22 cellular contexts compared by ENCODE assay signal in the genomic region with DNA sequence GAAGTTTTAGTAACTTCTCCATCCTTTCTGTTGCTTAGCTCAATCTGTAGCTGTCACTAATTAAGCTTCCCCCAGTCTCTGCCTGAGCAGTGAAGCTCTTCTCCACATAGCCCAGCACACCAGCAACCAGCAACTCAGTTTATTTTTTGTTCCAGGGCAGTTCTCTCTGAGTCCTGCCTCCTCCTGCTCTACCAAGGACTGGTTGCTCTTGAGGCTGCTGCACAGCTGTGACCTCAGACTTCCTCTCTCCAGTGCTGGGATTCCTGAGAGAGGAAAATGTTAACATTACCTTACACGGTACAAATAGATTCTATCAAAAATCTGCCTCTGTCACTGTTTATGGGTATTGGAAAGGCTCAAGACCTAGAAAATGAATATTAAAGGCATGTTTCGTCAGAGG.
"Had no signal": no experiment of that assay in that cellular context is flagged by ENCODE, and none has a peak within 500 bp of the region (broad histone marks: within the 10 kb centered on the region; RNA-seq: fewer than 3 reads in every experiment).

No MANE protein-coding gene starts in this region.

- H3K36me3 ChIP-seq: MG63, WERI-Rb-1 had no signal

- H3K9ac ChIP-seq: KMS-11 had no signal

- H3K27me3 ChIP-seq: MG63 had no signal

- H3K27ac ChIP-seq: KMS-11, PC-9, SK-N-MC, WERI-Rb-1 had no signal

- ATAC-seq: activated CD4-positive, alpha-beta T cell treated with anti-CD3 and anti-CD28 coated beads for 36 hours; activated CD8-positive, alpha-beta T cell treated with anti-CD3 and anti-CD28 coated beads for 36 hours; activated T-cell treated with anti-CD3 and anti-CD28 coated beads, Interleukin-2, amount 50 U/mL, for 72 hours had no signal

- H3K9me3 ChIP-seq: MG63 had no signal

- DNase-seq: activated CD4-positive, alpha-beta T cell treated with anti-CD3 and anti-CD28 coated beads for 36 hours; activated CD4-positive, alpha-beta T cell treated with anti-CD3 and anti-CD28 coated beads, Interleukin-2, amount 50 U/mL, for 1 hour; activated CD8-positive, alpha-beta memory T cell treated with anti-CD3 and anti-CD28 coated beads, Interleukin-2, amount 50 U/mL, for 4 hours; activated CD8-positive, alpha-beta T cell treated with anti-CD3 and anti-CD28 coated beads for 36 hours; activated gamma-delta T cell treated with Interleukin-2 at 50 U/mL for 16 hours; activated naive CD4-positive, alpha-beta T cell treated with anti-CD3 and anti-CD28 coated beads, Interleukin-2, amount 10 ng/mL, durations not matched to agents 7 days and 5 days; activated naive CD8-positive, alpha-beta T cell treated with anti-CD3 and anti-CD28 coated beads for 36 hours; activated T-cell treated with anti-CD3 and anti-CD28 coated beads, Interleukin-2, amount 50 U/mL, for 72 hours; caudate nucleus; MG63; NCI-H1105; NCI-H1436; NCI-H1694 treated with DMSO at 0.1 percent for 48 hours; NCI-H2029 treated with DMSO at 0.1 percent for 48 hours; NCI-H345; NCI-H510A; NCI-H526 treated with DMSO at 0.1 percent for 48 hours; PC-9; T-helper 1 cell; WERI-Rb-1 had no signal

- H3K4me3 ChIP-seq: MG63, PC-9, SK-N-MC had no signal
